6 cellular contexts compared by ENCODE assay signal in genomic region chr14:94079891-94080605, GRCh38. TPM values are rescaled to one million over a fixed set of nuclear protein-coding genes. Genes with fewer than 3 reads are reported as not detected.
DNase-seq lines count a peak whose midpoint lies in the region; ATAC-seq and TF ChIP-seq lines count a peak whose summit lies in the region.

No MANE protein-coding gene starts in this region.

- H3K27me3 Mint-ChIP-seq in activated CD4-positive, alpha-beta memory T cell treated with anti-CD3 and anti-CD28 coated beads, Interleukin-2, amount 10 ng/mL, durations not matched to agents 7 days and 5 days, result no peaks in the 10 kb centered on the region

- no peaks in the 10 kb centered on the region for H3K27me3 ChIP-seq in GM06990 (replicated peaks; ENCODE audit: control insufficient read depth, insufficient read depth, low read length)
- H3K27me3 ChIP-seq in lower lobe of right lung (ENCODE audit: low read depth), result no peaks in the 10 kb centered on the region

- peaks cover 3% of the 10 kb centered on the region for H3K9me3 ChIP-seq in lower lobe of right lung

- CTCF ChIA-PET in activated CD4-positive, alpha-beta memory T cell treated with anti-CD3 and anti-CD28 coated beads, Interleukin-2, amount 10 ng/mL, durations not matched to agents 7 days and 5 days (lab: Charles Lee), result interaction anchor here (1.1 to 2.4 kb wide), 8 partner anchors 23 to 140 kb away, joined by 3 to 30 read pairs (median 5); no protein-coding TSS in a partner anchor

- peaks cover 16% of the 10 kb centered on the region for H3K9me3 Mint-ChIP-seq in activated CD4-positive, alpha-beta memory T cell treated with anti-CD3 and anti-CD28 coated beads, Interleukin-2, amount 10 ng/mL, durations not matched to agents 7 days and 5 days

- DNase-seq in GM06990 (ENCODE audit: extremely low read depth, insufficient read length) (no peak), lower lobe of right lung (no peak), activated gamma-delta T cell (lab: John Stamatoyannopoulos, UW) (no peak)
- no peak for DNase-seq in activated CD4-positive, alpha-beta memory T cell treated with anti-CD3 and anti-CD28 coated beads, Interleukin-2, amount 10 ng/mL, durations not matched to agents 7 days and 5 days

- peaks cover 65% of the 10 kb centered on the region for H3K36me3 Mint-ChIP-seq in activated CD4-positive, alpha-beta memory T cell treated with anti-CD3 and anti-CD28 coated beads, Interleukin-2, amount 10 ng/mL, durations not matched to agents 7 days and 5 days (ENCODE audit: low read depth)

- POLR2A ChIA-PET in activated CD4-positive, alpha-beta memory T cell treated with anti-CD3 and anti-CD28 coated beads, Interleukin-2, amount 10 ng/mL, durations not matched to agents 7 days and 5 days (lab: Charles Lee), result interaction anchor here (0.6 to 4.7 kb wide), 20 partner anchors 9 to 895 kb away, joined by 3 to 54 read pairs (median 4); partner anchors contain the start of genes ASB2, IFI27L2, LYSET and MOAP1

- ATAC-seq in lower lobe of right lung (no peak), GM21528 (IDR thresholded peaks at IDR 0.05; ENCODE audit: low FRiP score, unreplicated experiment) (no peak), GM18867 (IDR thresholded peaks at IDR 0.05; ENCODE audit: unreplicated experiment) (no peak)

- H3K4me3 Mint-ChIP-seq in activated CD4-positive, alpha-beta memory T cell treated with anti-CD3 and anti-CD28 coated beads, Interleukin-2, amount 10 ng/mL, durations not matched to agents 7 days and 5 days, result peak overlapping the region; percentile 98

- intact Hi-C loops in lower lobe of right lung (cut with DNase I), result no loop called here

- TF ChIP-seq CTCF in GM06990 (IDR thresholded peaks at IDR 0.05; ENCODE audit: insufficient read depth, low read length, poor library complexity, severe bottlenecking), result no peak
- TF ChIP-seq CTCF in lower lobe of right lung (IDR thresholded peaks at IDR 0.05), result no peak

- H3K36me3 ChIP-seq in GM06990 (ENCODE audit: control insufficient read depth, insufficient read depth, low read length), result peaks cover 1% of the 10 kb centered on the region
- peaks cover 21% of the 10 kb centered on the region for H3K36me3 ChIP-seq in lower lobe of right lung

- H3K4me1 Mint-ChIP-seq in activated CD4-positive, alpha-beta memory T cell treated with anti-CD3 and anti-CD28 coated beads, Interleukin-2, amount 10 ng/mL, durations not matched to agents 7 days and 5 days, result peaks cover 67% of the 10 kb centered on the region

- H3K27ac Mint-ChIP-seq in activated CD4-positive, alpha-beta memory T cell treated with anti-CD3 and anti-CD28 coated beads, Interleukin-2, amount 10 ng/mL, durations not matched to agents 7 days and 5 days, result peak overlapping the region; percentile 98

- H3K27ac ChIP-seq in lower lobe of right lung, result peak overlapping the region; percentile 92

- peaks cover 59% of the 10 kb centered on the region for H3K4me1 ChIP-seq in lower lobe of right lung

- H3K4me3 ChIP-seq in GM06990 (replicated peaks; ENCODE audit: low read depth, low read length), result peak overlapping the region; percentile 90
- peak overlapping the region; percentile 85 for H3K4me3 ChIP-seq in lower lobe of right lung

RNA-seq across cellular contexts. Expression of gene DDX24, which starts 1.0 kb away (rescaled TPM):
- 100 to 1,000 TPM; 210 to 216 TPM for total RNA-seq in activated CD4-positive, alpha-beta memory T cell treated with anti-CD3 and anti-CD28 coated beads, Interleukin-2, amount 10 ng/mL, durations not matched to agents 7 days and 5 days
- 163 TPM for total RNA-seq in lower lobe of right lung

RNA-seq across cellular contexts. Expression of gene IFI27L1, which starts 1.1 kb away (rescaled TPM):
- total RNA-seq in activated CD4-positive, alpha-beta memory T cell treated with anti-CD3 and anti-CD28 coated beads, Interleukin-2, amount 10 ng/mL, durations not matched to agents 7 days and 5 days, result 10 to 100 TPM; 49.5 to 51.0 TPM
- 10.9 TPM for total RNA-seq in lower lobe of right lung

RNA-seq across cellular contexts. Expression of gene IFI27, which starts 30.5 kb away (rescaled TPM):
- total RNA-seq in activated CD4-positive, alpha-beta memory T cell treated with anti-CD3 and anti-CD28 coated beads, Interleukin-2, amount 10 ng/mL, durations not matched to agents 7 days and 5 days, result 100 to 1,000 TPM; 184 to 186 TPM
- total RNA-seq in lower lobe of right lung, result 340 TPM

RNA-seq across cellular contexts. Expression of gene IFI27L2, which starts 49.4 kb away (rescaled TPM):
- total RNA-seq in activated CD4-positive, alpha-beta memory T cell treated with anti-CD3 and anti-CD28 coated beads, Interleukin-2, amount 10 ng/mL, durations not matched to agents 7 days and 5 days, result 100 to 1,000 TPM; 100 to 102 TPM
- total RNA-seq in lower lobe of right lung, result 49.7 TPM

RNA-seq across cellular contexts. Expression of gene OTUB2, which starts 53.9 kb away (rescaled TPM):
- total RNA-seq in activated CD4-positive, alpha-beta memory T cell treated with anti-CD3 and anti-CD28 coated beads, Interleukin-2, amount 10 ng/mL, durations not matched to agents 7 days and 5 days, result 1 to 10 TPM; 7.3 to 7.9 TPM
- total RNA-seq in lower lobe of right lung, result 1.9 TPM
